In genomic region chr15:48330855-48331795, GRCh38 we compare ENCODE assay signal across 8 cellular contexts. TPM values are rescaled to one million over a fixed set of nuclear protein-coding genes. Genes with fewer than 3 reads are reported as not detected.
DNase-seq lines count a peak whose midpoint lies in the region; ATAC-seq and TF ChIP-seq lines count a peak whose summit lies in the region.

TSS of gene DUT (plus strand) at chr15:48331429. CDS start at chr15:48331516, 87 bp downstream.

- CTCF ChIA-PET in SK-N-SH (lab: Yijun Ruan, JAX) = interaction anchor here (0.8 to 3.7 kb wide), 2 partner anchors 21 to 191 kb away, joined by 4 to 19 read pairs; no protein-coding TSS in a partner anchor

- POLR2A ChIA-PET in SK-N-SH (lab: Yijun Ruan, JAX) = no interaction called here

- peaks cover 7% of the 10 kb centered on the region; the same call in 1 of the 2 replicates for H4K20me1 ChIP-seq in SK-N-SH (ENCODE audit: insufficient read depth)

- H3K36me3 Mint-ChIP-seq in activated naive CD4-positive, alpha-beta T cell treated with anti-CD3 and anti-CD28 coated beads, Interleukin-2, amount 50 U/mL, for 24 hours = peaks cover 5% of the 10 kb centered on the region
- H3K36me3 Mint-ChIP-seq in osteocyte (ENCODE audit: unreplicated experiment) = peaks cover 11% of the 10 kb centered on the region

- H3K4me1 Mint-ChIP-seq in activated naive CD4-positive, alpha-beta T cell treated with anti-CD3 and anti-CD28 coated beads, Interleukin-2, amount 50 U/mL, for 24 hours = peaks cover 28% of the 10 kb centered on the region
- peaks cover 32% of the 10 kb centered on the region for H3K4me1 Mint-ChIP-seq in osteocyte (ENCODE audit: unreplicated experiment)

- no peaks in the 10 kb centered on the region for H3K27me3 Mint-ChIP-seq in activated naive CD4-positive, alpha-beta T cell treated with anti-CD3 and anti-CD28 coated beads, Interleukin-2, amount 50 U/mL, for 24 hours
- H3K27me3 Mint-ChIP-seq in osteocyte (ENCODE audit: unreplicated experiment) = no peaks in the 10 kb centered on the region

- TF ChIP-seq EP300 in SK-N-SH (IDR thresholded peaks at IDR 0.05; ENCODE audit: borderline replicate concordance in 1 of 2, low read depth in 1 of 2, low read length in 1 of 2) = 0 out of 4 replicates have a peak, but pooled peaks of 1 of the 2 experiments have one; percentile 1

- TF ChIP-seq RAD21 in SK-N-SH (IDR thresholded peaks at IDR 0.05; ENCODE audit: low read length) = no peak

- peak; percentile 81 for ATAC-seq in GM21737 (IDR thresholded peaks at IDR 0.05; ENCODE audit: unreplicated experiment)

- H2AFZ ChIP-seq in SK-N-SH (ENCODE audit: low read depth) = peak within 1 kb of the TSS; percentile 64

- peak within 1 kb of the TSS; percentile 92 for H3K9ac ChIP-seq in SK-N-SH

- H3K36me3 ChIP-seq in SK-N-SH (replicated peaks in 1 of 2; ENCODE audit: control insufficient read depth in 1 of 2, insufficient read depth in 2 of 2, low read length in 1 of 2) = peaks cover 24 to 32% of the 10 kb centered on the region in 2 experiments
- H3K36me3 ChIP-seq in thymus (ENCODE audit: control insufficient read depth, insufficient read depth) = no peaks in the 10 kb centered on the region

- H3K9me2 ChIP-seq in SK-N-SH = no peaks in the 10 kb centered on the region

- H3F3A ChIP-seq in SK-N-SH (replicated peaks; ENCODE audit: insufficient read depth) = peaks cover 16% of the 10 kb centered on the region

- peak within 1 kb of the TSS; percentile 99 for H3K4me3 Mint-ChIP-seq in activated naive CD4-positive, alpha-beta T cell treated with anti-CD3 and anti-CD28 coated beads, Interleukin-2, amount 50 U/mL, for 24 hours
- peak within 1 kb of the TSS; percentile 99 for H3K4me3 Mint-ChIP-seq in osteocyte (ENCODE audit: unreplicated experiment)

- peak within 1 kb of the TSS; percentile 100 for H3K27ac Mint-ChIP-seq in activated naive CD4-positive, alpha-beta T cell treated with anti-CD3 and anti-CD28 coated beads, Interleukin-2, amount 50 U/mL, for 24 hours
- H3K27ac Mint-ChIP-seq in osteocyte (ENCODE audit: unreplicated experiment) = peak within 1 kb of the TSS; percentile 99

- TF ChIP-seq CTCF in SK-N-SH (IDR thresholded peaks at IDR 0.05) = 0 out of 2 replicates have a peak, but pooled peaks have one; percentile 15
- TF ChIP-seq CTCF in osteocyte (IDR thresholded peaks at IDR 0.05) = no peak

- peak within 1 kb of the TSS; percentile 99 for H3K4me2 ChIP-seq in SK-N-SH

- H3K27ac ChIP-seq in SK-N-SH (ENCODE audit: low read depth in 2 of 2, low read length in 1 of 2) = peak within 1 kb of the TSS; percentile 86 to 94
- H3K27ac ChIP-seq in thymus (ENCODE audit: low read depth) = peak within 1 kb of the TSS; percentile 97

- no peaks in the 10 kb centered on the region for H3K9me3 Mint-ChIP-seq in activated naive CD4-positive, alpha-beta T cell treated with anti-CD3 and anti-CD28 coated beads, Interleukin-2, amount 50 U/mL, for 24 hours
- no peaks in the 10 kb centered on the region for H3K9me3 Mint-ChIP-seq in osteocyte (ENCODE audit: unreplicated experiment)

- peak within 1 kb of the TSS; percentile 77 to 95 for H3K4me3 ChIP-seq in SK-N-SH (ENCODE audit: low read depth in 2 of 2, low read length in 1 of 2)
- H3K4me3 ChIP-seq in thymus (ENCODE audit: low read length) = peak within 1 kb of the TSS; percentile 96

- peaks cover 35% of the 10 kb centered on the region for H3K79me2 ChIP-seq in SK-N-SH (ENCODE audit: insufficient read depth)

- H3K4me1 ChIP-seq in SK-N-SH (ENCODE audit: control insufficient read depth in 1 of 2, insufficient read depth in 2 of 2, low read depth in 1 of 2, low read length in 1 of 2) (peaks cover 7 to 17% of the 10 kb centered on the region in 2 experiments; a peak in 3 of 4 replicates), thymus (ENCODE audit: control insufficient read depth, insufficient read depth, low read length) (peaks cover 8% of the 10 kb centered on the region)

- H3K9me3 ChIP-seq in SK-N-SH (no peaks in the 10 kb centered on the region), thymus (ENCODE audit: control insufficient read depth) (no peaks in the 10 kb centered on the region)

- no peaks in the 10 kb centered on the region for H3K27me3 ChIP-seq in SK-N-SH (ENCODE audit: insufficient read depth)
- H3K27me3 ChIP-seq in thymus (ENCODE audit: control insufficient read depth, insufficient read depth) = no peaks in the 10 kb centered on the region

- DNase-seq in EH (ENCODE audit: low read depth) (peak; percentile 86), KG1 (lab: John Stamatoyannopoulos, UW) (peak; percentile 75), SK-N-SH (peak; percentile 87), glomerular visceral epithelial cell (ENCODE audit: extremely low spot score) (peak; percentile 82), osteocyte (ENCODE audit: extremely low spot score, unreplicated experiment) (peak; percentile 93)

- under 1% methylated on average over 44 of the region's 89 CpGs for WGBS in SK-N-SH (ENCODE audit: low lambda C conversion rate)
- WGBS in thymus = under 1% methylated on average over 89 of the region's 89 CpGs

TF ChIP-seq in SK-N-SH, 30 proteins besides CTCF, POLR2A, EP300 and RAD21 (continues in another document):
- TF ChIP-seq FOXM1 (IDR thresholded peaks at IDR 0.05; ENCODE audit: low read depth) = no peak
- TF ChIP-seq GABPA (IDR thresholded peaks at IDR 0.05; ENCODE audit: low read depth) = peak; percentile 88
- no peak for TF ChIP-seq RCOR1 (IDR thresholded peaks at IDR 0.05; ENCODE audit: low read length)
- peak; percentile 93; the same call in 1 of the 2 replicates for TF ChIP-seq POLR2AphosphoS5 (IDR thresholded peaks at IDR 0.05; ENCODE audit: low read depth, low read length)
- no peak for TF ChIP-seq RXRA (IDR thresholded peaks at IDR 0.05; ENCODE audit: borderline replicate concordance, low read depth)
- peak; percentile 67 for TF ChIP-seq MAX (IDR thresholded peaks at IDR 0.05; ENCODE audit: low read depth)
- 0 out of 2 replicates have a peak, but pooled peaks have one; percentile 4 for TF ChIP-seq TEAD4 (IDR thresholded peaks at IDR 0.05; ENCODE audit: borderline replicate concordance, insufficient read depth)
- TF ChIP-seq FOXJ3 (CRISPR knock-in tag; IDR thresholded peaks at IDR 0.05) = no peak
- no peak for TF ChIP-seq FOSL2 (IDR thresholded peaks at IDR 0.05; ENCODE audit: borderline replicate concordance, low read depth)
- no peak; the same call in 1 of the 2 replicates for TF ChIP-seq ELF1 (IDR thresholded peaks at IDR 0.05)
- TF ChIP-seq SMC3 (IDR thresholded peaks at IDR 0.05; ENCODE audit: low read depth, low read length) = no peak
- peak; percentile 95 for TF ChIP-seq REST (IDR thresholded peaks at IDR 0.05; ENCODE audit: low read depth, low read length)
- no peak for TF ChIP-seq GATA2 (CRISPR knock-in tag; IDR thresholded peaks at IDR 0.05)
- no peak for TF ChIP-seq IRF3 (IDR thresholded peaks at IDR 0.05; ENCODE audit: low read depth, low read length)
- TF ChIP-seq TAF1 (IDR thresholded peaks at IDR 0.05; ENCODE audit: borderline replicate concordance, low read depth, low read length) = peak; percentile 72
- no peak for TF ChIP-seq PBX3 (IDR thresholded peaks at IDR 0.05)

RNA-seq across cellular contexts. Expression of gene DUT, which starts in this region (rescaled TPM):
- polyA plus RNA-seq in SK-N-SH (2012; rRNA removed) = 67.1 and 79.3 TPM in 2 replicates
- 84.7 and 92.5 TPM in 2 replicates for polyA plus RNA-seq in SK-N-SH (2012; cell fraction: cytosol; rRNA removed)
- polyA plus RNA-seq in SK-N-SH (2012; cell fraction: nucleus; rRNA removed) = 152 and 251 TPM in 2 replicates
- 76.7 and 81.0 TPM in 2 replicates for total RNA-seq in osteocyte
- polyA plus RNA-seq in thymus = 178 TPM

Comparison
In these comparisons a context has a peak if more than half of its experiments do, and no peak if none do; other contexts are left out.
1. Peak in every context shown above with its lines: DNase-seq, ATAC-seq, H3K4me3 ChIP-seq and H3K27ac ChIP-seq.